In the genomic region with DNA sequence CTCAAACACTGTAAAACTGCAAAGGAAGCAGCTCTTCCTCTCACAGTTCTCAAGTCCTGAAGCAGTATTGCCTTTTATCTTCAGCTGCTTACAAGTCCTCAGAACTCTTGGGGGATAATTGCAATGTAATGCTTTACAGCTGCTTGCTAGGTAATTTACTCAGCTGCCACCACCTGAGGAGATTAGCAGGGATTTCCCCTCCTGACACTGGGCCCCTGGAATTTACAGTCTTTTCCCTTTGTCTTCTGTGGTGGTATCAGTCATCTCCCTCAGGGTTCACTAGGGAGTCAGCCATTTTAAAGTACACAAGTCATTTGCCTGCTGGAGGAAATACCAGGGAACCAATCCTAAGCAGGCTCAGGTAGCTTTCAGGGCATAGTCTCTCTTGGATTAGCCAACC, we compare ENCODE assay signal across 13 cellular contexts.
DNase-seq lines count a peak whose midpoint lies in the region; ATAC-seq and TF ChIP-seq lines count a peak whose summit lies in the region.
"Had no signal": no experiment of that assay in that cellular context is flagged by ENCODE, and none has a peak within 500 bp of the region (broad histone marks: within the 10 kb centered on the region; RNA-seq: fewer than 3 reads in every experiment).

No MANE protein-coding gene starts in this region.

- no peak overlapping the region for H3K4me3 Mint-ChIP-seq in endodermal cell
- H3K4me3 Mint-ChIP-seq: natural killer cell had no signal

- H3K36me3 ChIP-seq in HUES48 (ENCODE audit: control insufficient read depth, insufficient read depth, low read length), result no peaks in the 10 kb centered on the region
- H3K36me3 ChIP-seq in endodermal cell (ENCODE audit: control insufficient read depth, insufficient read depth, low read length), result peaks cover 4% of the 10 kb centered on the region
- no peaks in the 10 kb centered on the region for H3K36me3 ChIP-seq in aorta (ENCODE audit: control insufficient read depth in 1 of 2, insufficient read depth in 2 of 2, low read length in 1 of 2)
- H3K36me3 ChIP-seq: MG63 had no signal

- intact Hi-C loops in aorta (cut with DNase I), result no loop called here

- no peak overlapping the region for H3K4me3 ChIP-seq in HUES48 (ENCODE audit: low read depth, low read length)
- H3K4me3 ChIP-seq in endodermal cell (ENCODE audit: low read length), result peak overlapping the region; percentile 55
- H3K4me3 ChIP-seq in aorta (ENCODE audit: low read length in 2 of 2), result no peak overlapping the region
- H3K4me3 ChIP-seq: MG63 had no signal

- TF ChIP-seq CTCF in endodermal cell (conservative IDR thresholded peaks at IDR 0.05), result no peak
- TF ChIP-seq CTCF in GM10266 (IDR thresholded peaks at IDR 0.05; ENCODE audit: control insufficient read depth, insufficient read depth, low read depth, missing control alignments), result no peak

- H3K9ac ChIP-seq in HUES48 (ENCODE audit: low read depth, low read length) (no peak overlapping the region), endodermal cell (ENCODE audit: extremely low read depth, low read length, poor library complexity, severe bottlenecking) (peak overlapping the region; percentile 24)

- DNase-seq in NCI-H748 (lab: John Stamatoyannopoulos, UW; ENCODE audit: unreplicated experiment) (peak; percentile 94), endodermal cell (peak; percentile 87), renal cortical epithelial cell (ENCODE audit: low read depth) (peak; percentile 47), DMS79 (lab: John Stamatoyannopoulos, UW) (no peak), aorta (no peak), GM10266 (ENCODE audit: extremely low spot score) (no peak)
- DNase-seq: activated CD4-positive, alpha-beta T cell treated with anti-CD3 and anti-CD28 coated beads for 48 hours; hippocampal formation; MG63; natural killer cell; stimulated activated naive CD4-positive, alpha-beta T cell treated with Interleukin-2 at 50 U/mL for 16 hours had no signal

- H3K4me1 Mint-ChIP-seq in endodermal cell, result peaks cover 42% of the 10 kb centered on the region
- H3K4me1 Mint-ChIP-seq: natural killer cell had no signal

- peaks cover 11% of the 10 kb centered on the region for H3K4me1 ChIP-seq in HUES48 (ENCODE audit: control insufficient read depth, insufficient read depth, low read length)
- peaks cover 26% of the 10 kb centered on the region for H3K4me1 ChIP-seq in endodermal cell (ENCODE audit: control insufficient read depth, insufficient read depth, low read length)
- H3K4me1 ChIP-seq in aorta (ENCODE audit: control insufficient read depth in 1 of 2, insufficient read depth in 2 of 2, low read length in 2 of 2), result no peaks in the 10 kb centered on the region

- H3K9me3 Mint-ChIP-seq in endodermal cell, result peaks cover 43% of the 10 kb centered on the region

- H3K27me3 ChIP-seq in HUES48 (ENCODE audit: control insufficient read depth, insufficient read depth, low read length), result no peaks in the 10 kb centered on the region
- H3K27me3 ChIP-seq in endodermal cell (ENCODE audit: control insufficient read depth, insufficient read depth, low read length, poor library complexity, severe bottlenecking), result peaks cover 2% of the 10 kb centered on the region
- no peaks in the 10 kb centered on the region for H3K27me3 ChIP-seq in aorta (ENCODE audit: control insufficient read depth in 1 of 2, insufficient read depth in 2 of 2, low read length in 1 of 2)
- H3K27me3 ChIP-seq: MG63 had no signal

- H3K36me3 Mint-ChIP-seq in endodermal cell (ENCODE audit: low read depth), result peaks cover 17% of the 10 kb centered on the region
- H3K36me3 Mint-ChIP-seq: natural killer cell had no signal

- H3K27ac ChIP-seq in HUES48 (ENCODE audit: low read depth, low read length), result peak overlapping the region; percentile 92
- no peak overlapping the region for H3K27ac ChIP-seq in endodermal cell (ENCODE audit: low read depth, low read length)
- H3K27ac ChIP-seq in aorta (ENCODE audit: low read depth in 1 of 2, low read length in 2 of 2), result no peak overlapping the region

- peak overlapping the region; percentile 92 for H3K27ac Mint-ChIP-seq in endodermal cell
- H3K27ac Mint-ChIP-seq: natural killer cell had no signal

- peaks cover 1% of the 10 kb centered on the region for H3K27me3 Mint-ChIP-seq in endodermal cell (ENCODE audit: insufficient read depth)

- H3K9me3 ChIP-seq in HUES48 (ENCODE audit: control insufficient read depth, insufficient read depth, low read length), result peaks cover 5% of the 10 kb centered on the region; the same call in 1 of the 2 replicates
- peaks cover 46% of the 10 kb centered on the region for H3K9me3 ChIP-seq in endodermal cell (ENCODE audit: control insufficient read depth, low read length)
- H3K9me3 ChIP-seq in aorta (ENCODE audit: control insufficient read depth, low read length), result no peaks in the 10 kb centered on the region
- H3K9me3 ChIP-seq: MG63 had no signal

- ATAC-seq in aorta (ENCODE audit: low FRiP score) (no peak), HG03442 (IDR thresholded peaks at IDR 0.05; ENCODE audit: unreplicated experiment) (no peak)
- ATAC-seq: natural killer cell had no signal

Comparison
In these comparisons a context has a peak if more than half of its experiments do, and no peak if none do; other contexts are left out.
1. DNase-seq: peak in NCI-H748 (single experiment), endodermal cell (single experiment) and renal cortical epithelial cell (single experiment); none in DMS79 (single experiment), aorta (0 of 2) and GM10266 (single experiment).